ENCODE assay signal across 1 cellular context in the genomic region with DNA sequence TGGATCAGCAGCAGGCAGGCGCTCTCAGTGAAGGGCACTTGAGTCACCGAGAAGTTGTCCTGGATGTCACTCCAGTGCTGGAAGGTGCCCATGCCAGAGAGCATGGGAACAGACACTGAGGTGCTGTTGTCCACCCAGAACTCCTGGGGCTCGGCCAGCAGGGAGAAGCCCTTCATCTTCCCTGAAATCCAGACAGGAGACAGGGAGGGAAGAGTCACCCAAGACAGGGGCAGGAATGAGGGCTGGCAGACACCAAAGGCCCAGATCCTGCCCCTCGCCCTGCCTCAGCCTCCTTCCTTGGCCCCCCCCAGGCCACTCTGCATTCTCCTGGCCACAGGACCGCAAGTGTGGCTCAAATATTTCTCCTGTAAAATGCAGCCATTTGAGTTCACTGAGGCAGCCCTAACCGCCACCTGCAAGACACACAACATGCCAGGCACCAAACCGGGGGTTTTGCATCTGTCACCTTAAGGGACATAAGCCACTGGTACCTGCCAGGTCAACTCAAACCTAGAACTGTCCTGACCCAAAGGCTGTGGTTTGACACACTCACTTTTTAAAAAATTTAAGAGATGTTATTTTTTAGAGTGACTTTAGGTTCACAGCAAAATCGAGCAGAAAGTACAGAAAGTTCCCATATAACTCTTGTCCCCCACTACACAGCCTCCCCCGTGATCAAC.
TF ChIP-seq lines count a peak whose summit lies in the region.

No MANE protein-coding gene starts in this region.

TF ChIP-seq in GM23338, 12 proteins besides CTCF, POLR2A, EP300 and RAD21 (continued from another document):
- TF ChIP-seq ZNF462 (CRISPR knock-in tag; IDR thresholded peaks at IDR 0.05): no peak
- TF ChIP-seq ZNF114 (CRISPR knock-in tag; IDR thresholded peaks at IDR 0.05): no peak
- TF ChIP-seq POLR2AphosphoS5 (IDR thresholded peaks at IDR 0.05; ENCODE audit: low read depth): no peak
- TF ChIP-seq, protein P1, sequence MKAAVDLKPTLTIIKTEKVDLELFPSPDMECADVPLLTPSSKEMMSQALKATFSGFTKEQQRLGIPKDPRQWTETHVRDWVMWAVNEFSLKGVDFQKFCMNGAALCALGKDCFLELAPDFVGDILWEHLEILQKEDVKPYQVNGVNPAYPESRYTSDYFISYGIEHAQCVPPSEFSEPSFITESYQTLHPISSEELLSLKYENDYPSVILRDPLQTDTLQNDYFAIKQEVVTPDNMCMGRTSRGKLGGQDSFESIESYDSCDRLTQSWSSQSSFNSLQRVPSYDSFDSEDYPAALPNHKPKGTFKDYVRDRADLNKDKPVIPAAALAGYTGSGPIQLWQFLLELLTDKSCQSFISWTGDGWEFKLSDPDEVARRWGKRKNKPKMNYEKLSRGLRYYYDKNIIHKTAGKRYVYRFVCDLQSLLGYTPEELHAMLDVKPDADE (IDR thresholded peaks at IDR 0.05): no peak
- TF ChIP-seq STAT1 (IDR thresholded peaks at IDR 0.05; ENCODE audit: unreplicated experiment): no peak
- no peak for TF ChIP-seq ZNF331 (CRISPR knock-in tag; IDR thresholded peaks at IDR 0.05; ENCODE audit: low read depth)
- TF ChIP-seq NANOG (IDR thresholded peaks at IDR 0.05; ENCODE audit: borderline replicate concordance): no peak
TF ChIP-seq in GM23338: peak in this region for 0.
